Comparison of ENCODE assay signal across 8 cellular contexts in genomic region chr5:181217111-181217804, GRCh38. TPM values are rescaled to one million over a fixed set of nuclear protein-coding genes. Genes with fewer than 3 reads are reported as not detected.
DNase-seq lines count a peak whose midpoint lies in the region; ATAC-seq lines count a peak whose summit lies in the region.

No MANE protein-coding gene starts in this region.

- DNase-seq in activated T-cell treated with anti-CD3 and anti-CD28 coated beads for 24 hours (ENCODE audit: low read depth) (peak; percentile 59), activated T-cell treated with anti-CD3 and anti-CD28 coated beads for 4 hours (no peak), NAMALWA (ENCODE audit: low spot score) (peak; percentile 77), right cardiac atrium (peak; percentile 56 to 82 (median 81)), skeletal muscle cell (ENCODE audit: low read depth) (no peak), DMS53 (lab: John Stamatoyannopoulos, UW) (no peak)
- peak; percentile 62 to 68 for DNase-seq in activated naive CD4-positive, alpha-beta T cell treated with anti-CD3 and anti-CD28 coated beads, Interleukin-2, amount 50 U/mL, for 72 hours (ENCODE audit: low spot score in 2 of 2)

- H3K9me3 ChIP-seq in right cardiac atrium (ENCODE audit: control insufficient read depth, low read length), result no peaks in the 10 kb centered on the region

- peak overlapping the region; percentile 95 to 97 for H3K27ac Mint-ChIP-seq in activated naive CD4-positive, alpha-beta T cell treated with anti-CD3 and anti-CD28 coated beads, Interleukin-2, amount 50 U/mL, for 72 hours

- H3K9me3 Mint-ChIP-seq in activated naive CD4-positive, alpha-beta T cell treated with anti-CD3 and anti-CD28 coated beads, Interleukin-2, amount 50 U/mL, for 72 hours, result no peaks in the 10 kb centered on the region

- H3K27me3 ChIP-seq in right cardiac atrium (ENCODE audit: control insufficient read depth, insufficient read depth), result no peaks in the 10 kb centered on the region

- peak overlapping the region; percentile 87 for H3K27ac ChIP-seq in right cardiac atrium (ENCODE audit: low read length)

- ATAC-seq in activated naive CD4-positive, alpha-beta T cell treated with anti-CD3 and anti-CD28 coated beads, Interleukin-2, amount 50 U/mL, for 72 hours, result peak; percentile 23 to 30
- ATAC-seq in right cardiac atrium (peak; percentile 39 to 53), HG03521 (IDR thresholded peaks at IDR 0.05; ENCODE audit: unreplicated experiment) (no peak)

- intact Hi-C loops in right cardiac atrium (cut with DNase I), result no loop called here

- H3K4me3 ChIP-seq in right cardiac atrium (ENCODE audit: low read length), result peak overlapping the region; percentile 52
- peak overlapping the region; percentile 49 for H3K4me3 ChIP-seq in skeletal muscle cell (ENCODE audit: low read depth, low read length)

- no peaks in the 10 kb centered on the region for H3K36me3 Mint-ChIP-seq in activated naive CD4-positive, alpha-beta T cell treated with anti-CD3 and anti-CD28 coated beads, Interleukin-2, amount 50 U/mL, for 72 hours

- WGBS in right cardiac atrium, result 1% methylated on average over 46 of the region's 46 CpGs

- H3K4me1 ChIP-seq in right cardiac atrium (ENCODE audit: control insufficient read depth, insufficient read depth, low read length), result no peaks in the 10 kb centered on the region

RNA-seq across cellular contexts. Expression of gene TRIM41, which starts 5.8 kb away (rescaled TPM):
- 10 to 100 TPM; 33.1 to 36.4 TPM for total RNA-seq in activated naive CD4-positive, alpha-beta T cell treated with anti-CD3 and anti-CD28 coated beads, Interleukin-2, amount 50 U/mL, for 72 hours
- total RNA-seq in right cardiac atrium, result 10 to 100 TPM; 18.6 to 21.2 (median 21.0) TPM
- polyA plus RNA-seq in right cardiac atrium, result 17.0 TPM

RNA-seq across cellular contexts. Expression of gene TRIM7, which starts 12.3 kb away (rescaled TPM):
- 1 to 10 TPM; 4.8 to 7.0 TPM for total RNA-seq in activated naive CD4-positive, alpha-beta T cell treated with anti-CD3 and anti-CD28 coated beads, Interleukin-2, amount 50 U/mL, for 72 hours
- total RNA-seq in right cardiac atrium, result 10 to 100 TPM in 1 of 4 donors, 1 to 10 TPM in 3; 3.8 to 13.1 (median 5.3) TPM
- polyA plus RNA-seq in right cardiac atrium, result 4.4 TPM

RNA-seq across cellular contexts. Expression of gene RACK1, which starts 26.4 kb away (rescaled TPM):
- total RNA-seq in activated naive CD4-positive, alpha-beta T cell treated with anti-CD3 and anti-CD28 coated beads, Interleukin-2, amount 50 U/mL, for 72 hours, result 1,000 to 10,000 TPM; 2,392 to 2,665 TPM
- 100 to 1,000 TPM; 698 to 874 (median 743) TPM for total RNA-seq in right cardiac atrium
- polyA plus RNA-seq in right cardiac atrium, result 1,031 TPM

RNA-seq across cellular contexts. Expression of gene TRIM52, which starts 43.7 kb away (rescaled TPM):
- total RNA-seq in activated naive CD4-positive, alpha-beta T cell treated with anti-CD3 and anti-CD28 coated beads, Interleukin-2, amount 50 U/mL, for 72 hours, result 10 to 100 TPM in 1 of 2 donors, 1 to 10 TPM in 1; 9.3 to 15.6 TPM
- total RNA-seq in right cardiac atrium, result 10 to 100 TPM in 2 of 4 donors, 1 to 10 TPM in 2; 8.2 to 11.6 (median 10.6) TPM
- 9.3 TPM for polyA plus RNA-seq in right cardiac atrium

Comparison
In these comparisons a context has a peak if more than half of its experiments do, and no peak if none do; other contexts are left out.
1. DNase-seq: peak in activated T-cell treated with anti-CD3 and anti-CD28 coated beads for 24 hours (single experiment), NAMALWA (single experiment), activated naive CD4-positive, alpha-beta T cell treated with anti-CD3 and anti-CD28 coated beads, Interleukin-2, amount 50 U/mL, for 72 hours (2 of 2) and right cardiac atrium (3 of 3); none in activated T-cell treated with anti-CD3 and anti-CD28 coated beads for 4 hours (single experiment), skeletal muscle cell (single experiment) and DMS53 (single experiment).